1 cellular context compared by ENCODE assay signal in genomic region chr1:1033009-1033587, GRCh38.
A peak's percentile ranks its signal among the peaks of the same experiment; 100 is the strongest.
TF ChIP-seq lines count a peak whose summit lies in the region.

No MANE protein-coding gene starts in this region.

TF ChIP-seq in K562, 482 proteins besides CTCF, POLR2A, EP300 and RAD21 (continued from another document and continues in another):
- TF ChIP-seq CHD7 (IDR thresholded peaks at IDR 0.05; ENCODE audit: low read depth, low read length) = no peak
- 0 out of 2 replicates have a peak, but pooled peaks have one; percentile 27 for TF ChIP-seq CHD2 (IDR thresholded peaks at IDR 0.05; ENCODE audit: low read depth, low read length)
- no peak for TF ChIP-seq NFRKB (IDR thresholded peaks at IDR 0.05; ENCODE audit: low read depth)
- no peak for TF ChIP-seq MTA2 (IDR thresholded peaks at IDR 0.05; ENCODE audit: low read depth)
- no peak for TF ChIP-seq PPARD (CRISPR knock-in tag; IDR thresholded peaks at IDR 0.05)
- TF ChIP-seq E2F1 (CRISPR knock-in tag; IDR thresholded peaks at IDR 0.05) = no peak; the same call in 1 of the 2 replicates
- TF ChIP-seq ZNF217 (CRISPR knock-in tag; IDR thresholded peaks at IDR 0.05) = no peak
- TF ChIP-seq SMC3 (conservative IDR thresholded peaks at IDR 0.05; ENCODE audit: insufficient read depth, low read depth, low read length) = peak; percentile 64
- TF ChIP-seq REST (CRISPR knock-in tag; IDR thresholded peaks at IDR 0.05; ENCODE audit: low read depth) = 0 out of 2 replicates have a peak, but pooled peaks have one; percentile 34
- no peak for TF ChIP-seq FOSL1 (tag; conservative IDR thresholded peaks at IDR 0.05)
- TF ChIP-seq ZBTB11 (CRISPR knock-in tag; IDR thresholded peaks at IDR 0.05) = no peak
- no peak for TF ChIP-seq PHF8 (IDR thresholded peaks at IDR 0.05; ENCODE audit: borderline replicate concordance, low read length)
- TF ChIP-seq CREM (IDR thresholded peaks at IDR 0.05; ENCODE audit: low read depth) = peak; percentile 95
- no peak for TF ChIP-seq SMARCC2 (IDR thresholded peaks at IDR 0.05; ENCODE audit: low read depth)
- TF ChIP-seq MAZ (CRISPR knock-in tag; conservative IDR thresholded peaks at IDR 0.05 in 1 of 2, IDR thresholded peaks at IDR 0.05 in 1 of 2) = peak; percentile 61 to 90; a peak in 3 of 4 replicates
- peak; percentile 63 for TF ChIP-seq POLR2G (IDR thresholded peaks at IDR 0.05; ENCODE audit: low read depth, low read length)
- TF ChIP-seq L3MBTL2 (IDR thresholded peaks at IDR 0.05) = peak; percentile 94
- no peak for TF ChIP-seq ZNF77 (CRISPR knock-in tag; IDR thresholded peaks at IDR 0.05)
- TF ChIP-seq ZBTB8A (IDR thresholded peaks at IDR 0.05; ENCODE audit: partially characterized antibody) = no peak
- TF ChIP-seq MYBL2 (IDR thresholded peaks at IDR 0.05; ENCODE audit: low read depth) = no peak
- TF ChIP-seq MYBL2 (CRISPR knock-in tag; IDR thresholded peaks at IDR 0.05; ENCODE audit: borderline replicate concordance) = no peak
- TF ChIP-seq MAX (CRISPR knock-in tag; IDR thresholded peaks at IDR 0.05) = peak; percentile 44
- TF ChIP-seq XRCC5 (IDR thresholded peaks at IDR 0.05; ENCODE audit: low read depth, low read length) = peak; percentile 81
- TF ChIP-seq WHSC1 (IDR thresholded peaks at IDR 0.05; ENCODE audit: low read length) = no peak
- TF ChIP-seq E2F3 (CRISPR knock-in tag; IDR thresholded peaks at IDR 0.05) = 0 out of 2 replicates have a peak, but pooled peaks have one; percentile 27
- TF ChIP-seq HBP1 (CRISPR knock-in tag; IDR thresholded peaks at IDR 0.05) = no peak
- no peak for TF ChIP-seq ZNF140 (CRISPR knock-in tag; IDR thresholded peaks at IDR 0.05)
- no peak for TF ChIP-seq PHB (CRISPR knock-in tag; IDR thresholded peaks at IDR 0.05)
- TF ChIP-seq MTF1 (CRISPR knock-in tag; IDR thresholded peaks at IDR 0.05; ENCODE audit: borderline replicate concordance) = no peak
- 0 out of 2 replicates have a peak, but pooled peaks have one; percentile 30 for TF ChIP-seq ZNF282 (CRISPR knock-in tag; IDR thresholded peaks at IDR 0.05)
- peak; percentile 74 for TF ChIP-seq GABPB1 (CRISPR knock-in tag; IDR thresholded peaks at IDR 0.05)
- TF ChIP-seq E2F8 (IDR thresholded peaks at IDR 0.05; ENCODE audit: low read depth, partially characterized antibody) = peak; percentile 84
